ENCODE assay signal across 26 cellular contexts in genomic region chr11:10118830-10119229, GRCh38.
DNase-seq lines count a peak whose midpoint lies in the region; ATAC-seq and TF ChIP-seq lines count a peak whose summit lies in the region.
"Had no signal": no experiment of that assay in that cellular context is flagged by ENCODE, and none has a peak within 500 bp of the region (broad histone marks: within the 10 kb centered on the region; RNA-seq: fewer than 3 reads in every experiment).

No MANE protein-coding gene starts in this region.

- TF ChIP-seq POLR2A in uterus (IDR thresholded peaks at IDR 0.05): no peak
- no peak for TF ChIP-seq POLR2A in transverse colon (IDR thresholded peaks at IDR 0.05)

- no peak for DNase-seq in heart right ventricle
- DNase-seq in right atrium auricular region (ENCODE audit: low spot score): no peak
- DNase-seq in dermis blood vessel endothelial cell: peak; percentile 27
- DNase-seq in lung microvascular endothelial cell (ENCODE audit: low read depth in 2 of 2): peak; percentile 23 to 47
- DNase-seq in uterus: no peak
- no peak for DNase-seq in germinal center (ENCODE audit: low spot score)
- no peak for DNase-seq in NOMO-1 (lab: John Stamatoyannopoulos, UW; ENCODE audit: unreplicated experiment in 2 of 2)
- no peak for DNase-seq in transverse colon
- DNase-seq: activated CD4-positive, alpha-beta T cell treated with anti-CD3 and anti-CD28 coated beads, Interleukin-2, amount 50 U/mL, for 4 hours; activated naive CD4-positive, alpha-beta T cell treated with anti-CD3 and anti-CD28 coated beads, Interleukin-2, amount 10 ng/mL, durations not matched to agents 7 days and 5 days; C1 segment of cervical spinal cord; Caco-2; DMS79 treated with DMSO at 0.1 percent for 48 hours; dorsolateral prefrontal cortex; foreskin melanocyte; Kasumi-1; NCI-H1092; NCI-H2029; NCI-H2227 treated with DMSO at 0.1 percent for 48 hours; SHP77 treated with DMSO at 0.1 percent for 48 hours; T1000 had no signal

- in situ Hi-C loops in transverse colon (cut with MboI; ENCODE audit: low pct_ligation_motif_present in 1 of 4, low pct_unique_long_range_greater_than_20kb in 1 of 4, low sequenced_read_pairs in 3 of 4): no loop called here

- peaks cover 0 to 6% (median 0%) of the 10 kb centered on the region in 11 donors for H3K9me3 ChIP-seq in heart right ventricle
- peaks cover 0 to 6% of the 10 kb centered on the region in 2 donors for H3K9me3 ChIP-seq in right atrium auricular region
- no peaks in the 10 kb centered on the region for H3K9me3 ChIP-seq in uterus
- H3K9me3 ChIP-seq in transverse colon: no peaks in the 10 kb centered on the region
- H3K9me3 ChIP-seq: Caco-2, prostate gland had no signal

- TF ChIP-seq CTCF in heart right ventricle (IDR thresholded peaks at IDR 0.05) (no peak), right atrium auricular region (IDR thresholded peaks at IDR 0.05) (no peak), uterus (IDR thresholded peaks at IDR 0.05) (no peak), transverse colon (IDR thresholded peaks at IDR 0.05) (no peak)

- no peaks in the 10 kb centered on the region for H3K27me3 ChIP-seq in heart right ventricle
- no peaks in the 10 kb centered on the region for H3K27me3 ChIP-seq in right atrium auricular region
- H3K27me3 ChIP-seq in uterus: no peaks in the 10 kb centered on the region
- H3K27me3 ChIP-seq in transverse colon: no peaks in the 10 kb centered on the region
- H3K27me3 ChIP-seq: cardiac muscle cell, dorsolateral prefrontal cortex had no signal

- ATAC-seq in heart right ventricle: peak in 4 of 8 donors; percentile 52 to 69 (median 64)
- ATAC-seq: GM12878, HepG2 had no signal

- intact Hi-C loops in heart right ventricle (cut with DNase I) (loop anchor here in 1 of 10 donors (5.0 kb wide), 1 partner anchor 188 kb away; the partner anchor contains the start of gene ADM), uterus (cut with DNase I; ENCODE audit: low total_unique reads) (no loop called here), transverse colon (cut with DNase I; ENCODE audit: low total_unique reads) (no loop called here)

- peak overlapping the region in 7 of 10 donors; percentile 11 to 56 (median 33) for H3K27ac ChIP-seq in heart right ventricle
- H3K27ac ChIP-seq in right atrium auricular region: peak overlapping the region in 1 of 2 donors; percentile 3
- H3K27ac ChIP-seq in uterus: peak overlapping the region; percentile 41 to 69
- peak overlapping the region in 1 of 4 donors; percentile 11 for H3K27ac ChIP-seq in transverse colon
- H3K27ac ChIP-seq: cardiac muscle cell, prostate gland had no signal

- TF ChIP-seq EP300 in transverse colon (IDR thresholded peaks at IDR 0.05; ENCODE audit: low read depth): no peak

- H3K4me1 ChIP-seq in heart right ventricle (peaks cover 0 to 60% (median 48%) of the 10 kb centered on the region in 9 donors), right atrium auricular region (peaks cover 0 to 33% of the 10 kb centered on the region in 2 donors), uterus (peaks cover 0 to 9% of the 10 kb centered on the region in 2 donors), transverse colon (peaks cover 0 to 24% (median 5%) of the 10 kb centered on the region in 4 donors)
- H3K4me1 ChIP-seq: prostate gland had no signal

- no peaks in the 10 kb centered on the region for H3K36me3 ChIP-seq in heart right ventricle
- H3K36me3 ChIP-seq in right atrium auricular region: no peaks in the 10 kb centered on the region
- no peaks in the 10 kb centered on the region for H3K36me3 ChIP-seq in uterus
- H3K36me3 ChIP-seq in transverse colon: no peaks in the 10 kb centered on the region
- H3K36me3 ChIP-seq: cardiac muscle cell, prostate gland had no signal

- H3K4me3 ChIP-seq in heart right ventricle (no peak overlapping the region), right atrium auricular region (no peak overlapping the region), uterus (no peak overlapping the region), transverse colon (no peak overlapping the region)
- H3K4me3 ChIP-seq: cardiac muscle cell, dorsolateral prefrontal cortex, GM12878, prostate gland, skin epidermis had no signal

Comparison
In these comparisons a context has a peak if more than half of its experiments do, and no peak if none do; other contexts are left out.
1. DNase-seq: peak in dermis blood vessel endothelial cell (single experiment) and lung microvascular endothelial cell (2 of 2); none in heart right ventricle (0 of 2), right atrium auricular region (single experiment), uterus (0 of 2), germinal center (single experiment), NOMO-1 (0 of 2) and transverse colon (single experiment).